Comparison of ENCODE assay signal across 7 cellular contexts in the genomic region with DNA sequence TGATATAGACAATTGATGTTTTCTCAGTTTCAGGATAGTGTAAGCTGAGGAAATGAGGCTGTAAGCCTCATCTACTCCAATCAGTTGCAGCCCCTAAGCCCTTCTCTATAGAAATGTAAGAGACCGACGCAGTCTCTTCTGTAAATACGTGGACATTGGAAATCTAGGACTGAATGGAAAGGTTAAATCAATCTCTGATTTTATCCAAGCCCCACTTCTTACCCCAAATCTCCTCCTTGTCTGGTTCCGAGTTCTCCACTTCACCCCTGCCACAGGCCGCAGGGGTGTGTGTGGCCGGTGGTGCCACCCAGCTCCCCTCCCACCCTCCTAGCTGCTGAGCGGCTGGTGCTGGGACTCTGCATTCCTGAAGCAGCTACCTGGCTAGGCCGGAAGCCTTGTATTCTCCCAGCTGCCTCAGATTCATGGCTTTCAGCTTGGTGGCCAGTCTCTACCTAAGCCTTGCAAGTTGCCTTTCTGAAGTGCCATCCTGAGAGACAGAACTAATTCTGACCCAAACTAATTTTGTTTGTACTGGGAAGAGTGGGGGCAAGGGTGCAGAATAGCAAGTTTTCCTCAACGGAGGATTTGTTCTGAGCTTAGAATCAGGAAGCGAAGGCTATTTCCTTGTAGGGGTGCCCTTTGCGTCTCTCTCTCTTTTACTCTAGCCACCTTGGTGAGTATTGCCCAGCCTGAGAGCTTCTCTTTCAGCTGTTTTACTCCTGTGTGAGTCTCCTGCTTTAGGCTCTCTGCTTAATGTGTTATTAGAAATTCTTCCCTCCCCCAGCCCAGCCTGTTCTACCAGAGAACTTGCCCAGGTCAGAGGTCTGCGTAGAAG. TPM values are rescaled to one million over a fixed set of nuclear protein-coding genes. Genes with fewer than 3 reads are reported as not detected.
DNase-seq lines count a peak whose midpoint lies in the region; ATAC-seq and TF ChIP-seq lines count a peak whose summit lies in the region.

No MANE protein-coding gene starts in this region.

- TF ChIP-seq POLR2A in transverse colon (IDR thresholded peaks at IDR 0.05) = no peak

- no peak for DNase-seq in LNCaP clone FGC (ENCODE audit: low read depth)
- DNase-seq in colonic mucosa = peak; percentile 50
- DNase-seq in medulla oblongata (ENCODE audit: extremely low spot score) = peak; percentile 8
- DNase-seq in transverse colon = peak; percentile 43
- DNase-seq in GM19240 (ENCODE audit: insufficient read length, low spot score) = no peak
- no peak for DNase-seq in SW480 (ENCODE audit: low spot score)

- H3K27me3 ChIP-seq in colonic mucosa = no peaks in the 10 kb centered on the region
- H3K27me3 ChIP-seq in transverse colon = no peaks in the 10 kb centered on the region

- peak overlapping the region; percentile 82 for H3K27ac ChIP-seq in colonic mucosa
- H3K27ac ChIP-seq in transverse colon = peak overlapping the region; percentile 83 to 89 (median 86)

- intact Hi-C loops in colonic mucosa (cut with DNase I) = no loop called here
- intact Hi-C loops in transverse colon (cut with DNase I; ENCODE audit: low total_unique reads) = loop anchor here (2.0 kb wide), 1 partner anchor 13 kb away; no protein-coding TSS in a partner anchor

- peak overlapping the region; percentile 57 for H3K4me3 ChIP-seq in LNCaP clone FGC (ENCODE audit: low read depth, low read length)
- H3K4me3 ChIP-seq in colonic mucosa = peak overlapping the region; percentile 57
- H3K4me3 ChIP-seq in transverse colon = peak overlapping the region; percentile 60 to 94 (median 72)

- TF ChIP-seq CTCF in LNCaP clone FGC (IDR thresholded peaks at IDR 0.05; ENCODE audit: control insufficient read depth, extremely low read depth, insufficient read depth) (no peak), colonic mucosa (IDR thresholded peaks at IDR 0.05) (no peak), transverse colon (IDR thresholded peaks at IDR 0.05) (no peak)

- H3K36me3 ChIP-seq in colonic mucosa (peaks cover 3% of the 10 kb centered on the region), transverse colon (peaks cover 0 to 27% (median 12%) of the 10 kb centered on the region in 4 donors)

- peak; percentile 39 for ATAC-seq in GM19455 (IDR thresholded peaks at IDR 0.05; ENCODE audit: unreplicated experiment)

- no peak for TF ChIP-seq EP300 in transverse colon (IDR thresholded peaks at IDR 0.05; ENCODE audit: low read depth)

- in situ Hi-C loops in transverse colon (cut with MboI; ENCODE audit: low pct_ligation_motif_present in 1 of 4, low pct_unique_long_range_greater_than_20kb in 1 of 4, low sequenced_read_pairs in 3 of 4) = no loop called here

- peak overlapping the region; percentile 61 to 92 for H3K9ac ChIP-seq in colonic mucosa (ENCODE audit: low read depth in 2 of 2, low read length in 2 of 2)

- peaks cover 6% of the 10 kb centered on the region for H3K4me1 ChIP-seq in colonic mucosa
- peaks cover 3 to 23% (median 16%) of the 10 kb centered on the region in 4 donors for H3K4me1 ChIP-seq in transverse colon

- H3K9me3 ChIP-seq in colonic mucosa (no peaks in the 10 kb centered on the region), transverse colon (no peaks in the 10 kb centered on the region)

- WGBS in transverse colon (ENCODE audit: low coverage in 1 of 2), 2 donors = 26 to 69% methylated on average over 2 to 12 of the region's 12 CpGs

RNA-seq across cellular contexts. Expression of gene VWA5A, which starts 0.7 kb away (rescaled TPM):
- total RNA-seq in colonic mucosa (10 to 100 TPM; 38.0 to 62.5 TPM), transverse colon (10 to 100 TPM; 10.1 to 72.5 (median 37.2) TPM)

Comparison
In these comparisons a context has a peak if more than half of its experiments do, and no peak if none do; other contexts are left out.
1. DNase-seq: peak in colonic mucosa (single experiment), medulla oblongata (single experiment) and transverse colon (single experiment); none in LNCaP clone FGC (single experiment), GM19240 (single experiment) and SW480 (single experiment).
2. Peak in every context shown above with its lines, with median percentiles within 50 percentile points of each other: H3K4me3 ChIP-seq.